16 cellular contexts compared by ENCODE assay signal in genomic region chr6:138667408-138667807, GRCh38.
DNase-seq lines count a peak whose midpoint lies in the region; TF ChIP-seq lines count a peak whose summit lies in the region.
"Had no signal": no experiment of that assay in that cellular context is flagged by ENCODE, and none has a peak within 500 bp of the region (broad histone marks: within the 10 kb centered on the region; RNA-seq: fewer than 3 reads in every experiment).

No MANE protein-coding gene starts in this region.

- H3K27me3 ChIP-seq in skeletal muscle satellite cell (ENCODE audit: control insufficient read depth, insufficient read depth, low read length): no peaks in the 10 kb centered on the region
- H3K27me3 ChIP-seq: BLaER1 treated with 17β-estradiol and CSF1 and Interleukin-3, amounts not matched to agents 10 nM and 100 nM had no signal

- peak overlapping the region; percentile 70 for H3K27ac Mint-ChIP-seq in nephron progenitor cell
- H3K27ac Mint-ChIP-seq: CD4-positive, alpha-beta T cell; HFFc6 had no signal

- H3K4me3 Mint-ChIP-seq in nephron progenitor cell: no peak overlapping the region
- H3K4me3 Mint-ChIP-seq: CD4-positive, alpha-beta T cell; H9; HFFc6 had no signal

- no peaks in the 10 kb centered on the region for H3K27me3 Mint-ChIP-seq in nephron progenitor cell (ENCODE audit: low read depth, poor library complexity)
- H3K27me3 Mint-ChIP-seq: CD4-positive, alpha-beta T cell had no signal

- POLR2A ChIA-PET in HEK293 (lab: Yijun Ruan, JAX): no interaction called here

- peak overlapping the region; percentile 25 for H3K9ac ChIP-seq in SK-N-MC (ENCODE audit: insufficient read length)
- no peak overlapping the region for H3K9ac ChIP-seq in skeletal muscle satellite cell (ENCODE audit: low read depth, low read length)
- H3K9ac ChIP-seq: BLaER1 treated with 17β-estradiol and CSF1 and Interleukin-3, amounts not matched to agents 10 nM and 100 nM had no signal

- H3K4me2 ChIP-seq in skeletal muscle satellite cell (ENCODE audit: low read length): peak overlapping the region; percentile 21
- H3K4me2 ChIP-seq: BLaER1 treated with 17β-estradiol and CSF1 and Interleukin-3, amounts not matched to agents 10 nM and 100 nM had no signal

- H3K9me3 ChIP-seq in HEK293 (ENCODE audit: control insufficient read depth, insufficient read depth, low read depth, low read length): no peaks in the 10 kb centered on the region
- H3K9me3 ChIP-seq in SK-N-MC (ENCODE audit: low read depth, low read length): no peaks in the 10 kb centered on the region
- H3K9me3 ChIP-seq in skeletal muscle satellite cell (replicated peaks; ENCODE audit: low read length): no peaks in the 10 kb centered on the region
- H3K9me3 ChIP-seq: BLaER1 treated with 17β-estradiol and CSF1 and Interleukin-3, amounts not matched to agents 10 nM and 100 nM had no signal

- no peaks in the 10 kb centered on the region for H3K36me3 ChIP-seq in HEK293 (ENCODE audit: control insufficient read depth in 2 of 2, insufficient read depth in 1 of 2, low read length in 2 of 2)
- H3K36me3 ChIP-seq in SK-N-MC (ENCODE audit: insufficient read depth, low read length): no peaks in the 10 kb centered on the region
- H3K36me3 ChIP-seq in skeletal muscle satellite cell (ENCODE audit: insufficient read depth, low read length): no peaks in the 10 kb centered on the region
- H3K36me3 ChIP-seq: BLaER1 treated with 17β-estradiol and CSF1 and Interleukin-3, amounts not matched to agents 10 nM and 100 nM had no signal

- no peak for DNase-seq in SK-N-MC (ENCODE audit: low read depth, low spot score)
- DNase-seq in nephron progenitor cell: no peak
- no peak for DNase-seq in activated CD4-positive, alpha-beta T cell treated with anti-CD3 and anti-CD28 coated beads for 48 hours
- no peak for DNase-seq in NCI-H510A treated with DMSO at 0.1 percent for 48 hours (lab: John Stamatoyannopoulos, UW)
- DNase-seq in 8988T: no peak
- DNase-seq: Calu3; CD4-positive, alpha-beta T cell; DMS 273 treated with DMSO at 0.1 percent for 48 hours; GOT3; H9; HFFc6 had no signal

- H3K4me3 ChIP-seq in HEK293 (ENCODE audit: low read depth, low read length) (no peak overlapping the region), SK-N-MC (no peak overlapping the region), skeletal muscle satellite cell (ENCODE audit: low read length) (no peak overlapping the region)
- H3K4me3 ChIP-seq: BLaER1 treated with 17β-estradiol and CSF1 and Interleukin-3, amounts not matched to agents 10 nM and 100 nM; K562 had no signal

- H3K36me3 Mint-ChIP-seq in nephron progenitor cell (ENCODE audit: low read depth): no peaks in the 10 kb centered on the region

- peaks cover 6% of the 10 kb centered on the region for H3K4me1 Mint-ChIP-seq in nephron progenitor cell

- H3K9me3 Mint-ChIP-seq in nephron progenitor cell: no peaks in the 10 kb centered on the region
- H3K9me3 Mint-ChIP-seq: CD4-positive, alpha-beta T cell; H9; HFFc6 had no signal

- H3K4me1 ChIP-seq in HEK293 (ENCODE audit: control insufficient read depth, insufficient read depth, low read length): peaks cover 6% of the 10 kb centered on the region
- peaks cover 15% of the 10 kb centered on the region for H3K4me1 ChIP-seq in skeletal muscle satellite cell (ENCODE audit: control insufficient read depth, insufficient read depth, low read length)

- no peak overlapping the region for H3K27ac ChIP-seq in HEK293 (ENCODE audit: extremely low read depth, low read depth, low read length)
- H3K27ac ChIP-seq in SK-N-MC: 0 out of 2 replicates have a peak overlapping the region, but pooled peaks have one; percentile 26
- H3K27ac ChIP-seq: BLaER1 treated with 17β-estradiol and CSF1 and Interleukin-3, amounts not matched to agents 10 nM and 100 nM; HL-60 had no signal

- TF ChIP-seq CTCF in HEK293 (tag by site-specific recombination; IDR thresholded peaks at IDR 0.05) (no peak), nephron progenitor cell (IDR thresholded peaks at IDR 0.05) (no peak)

- CTCF ChIA-PET in HEK293 (lab: Yijun Ruan, JAX): interaction anchor here (0.6 kb wide), 1 partner anchor 24 kb away, joined by 4 read pairs; no protein-coding TSS in a partner anchor

TF ChIP-seq in HEK293, 187 proteins besides CTCF, POLR2A, EP300 and RAD21:
- TF ChIP-seq ZNF585B (tag by site-specific recombination; IDR thresholded peaks at IDR 0.05): peak; percentile 62
- TF ChIP-seq ZBTB1 (tag by site-specific recombination; IDR thresholded peaks at IDR 0.05): no peak
- TF ChIP-seq BCL11A (tag by site-specific recombination; IDR thresholded peaks at IDR 0.05; ENCODE audit: low read depth): no peak
- TF ChIP-seq, protein P1, sequence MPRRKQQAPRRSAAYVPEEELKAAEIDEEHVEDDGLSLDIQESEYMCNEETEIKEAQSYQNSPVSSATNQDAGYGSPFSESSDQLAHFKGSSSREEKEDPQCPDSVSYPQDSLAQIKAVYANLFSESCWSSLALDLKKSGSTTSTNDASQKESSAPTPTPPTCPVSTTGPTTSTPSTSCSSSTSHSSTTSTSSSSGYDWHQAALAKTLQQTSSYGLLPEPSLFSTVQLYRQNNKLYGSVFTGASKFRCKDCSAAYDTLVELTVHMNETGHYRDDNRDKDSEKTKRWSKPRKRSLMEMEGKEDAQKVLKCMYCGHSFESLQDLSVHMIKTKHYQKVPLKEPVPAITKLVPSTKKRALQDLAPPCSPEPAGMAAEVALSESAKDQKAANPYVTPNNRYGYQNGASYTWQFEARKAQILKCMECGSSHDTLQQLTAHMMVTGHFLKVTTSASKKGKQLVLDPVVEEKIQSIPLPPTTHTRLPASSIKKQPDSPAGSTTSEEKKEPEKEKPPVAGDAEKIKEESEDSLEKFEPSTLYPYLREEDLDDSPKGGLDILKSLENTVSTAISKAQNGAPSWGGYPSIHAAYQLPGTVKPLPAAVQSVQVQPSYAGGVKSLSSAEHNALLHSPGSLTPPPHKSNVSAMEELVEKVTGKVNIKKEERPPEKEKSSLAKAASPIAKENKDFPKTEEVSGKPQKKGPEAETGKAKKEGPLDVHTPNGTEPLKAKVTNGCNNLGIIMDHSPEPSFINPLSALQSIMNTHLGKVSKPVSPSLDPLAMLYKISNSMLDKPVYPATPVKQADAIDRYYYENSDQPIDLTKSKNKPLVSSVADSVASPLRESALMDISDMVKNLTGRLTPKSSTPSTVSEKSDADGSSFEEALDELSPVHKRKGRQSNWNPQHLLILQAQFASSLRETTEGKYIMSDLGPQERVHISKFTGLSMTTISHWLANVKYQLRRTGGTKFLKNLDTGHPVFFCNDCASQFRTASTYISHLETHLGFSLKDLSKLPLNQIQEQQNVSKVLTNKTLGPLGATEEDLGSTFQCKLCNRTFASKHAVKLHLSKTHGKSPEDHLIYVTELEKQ (tag by site-specific recombination; IDR thresholded peaks at IDR 0.05; ENCODE audit: borderline replicate concordance): no peak
- no peak for TF ChIP-seq ZNF837 (tag by site-specific recombination; IDR thresholded peaks at IDR 0.05)
- no peak for TF ChIP-seq ZNF776 (tag by site-specific recombination; IDR thresholded peaks at IDR 0.05; ENCODE audit: borderline replicate concordance)
- peak; percentile 53 for TF ChIP-seq PRDM6 (tag by site-specific recombination; IDR thresholded peaks at IDR 0.05)
- no peak for TF ChIP-seq ZNF169 (tag by site-specific recombination; IDR thresholded peaks at IDR 0.05)
